In genomic region chr4:41072021-41072777, GRCh38 we compare ENCODE assay signal across 16 cellular contexts.
DNase-seq lines count a peak whose midpoint lies in the region; ATAC-seq and TF ChIP-seq lines count a peak whose summit lies in the region.
"Had no signal": no experiment of that assay in that cellular context is flagged by ENCODE, and none has a peak within 500 bp of the region (broad histone marks: within the 10 kb centered on the region; RNA-seq: fewer than 3 reads in every experiment).

No MANE protein-coding gene starts in this region.

- no peak overlapping the region for H3K18ac ChIP-seq in trophoblast cell (ENCODE audit: low read length)

- no peaks in the 10 kb centered on the region for H3K27me3 ChIP-seq in endodermal cell (ENCODE audit: control insufficient read depth, insufficient read depth, low read length, poor library complexity, severe bottlenecking)
- H3K27me3 ChIP-seq in trophoblast cell (ENCODE audit: insufficient read depth, low read length), result no peaks in the 10 kb centered on the region
- no peaks in the 10 kb centered on the region for H3K27me3 ChIP-seq in GM23248 (replicated peaks; ENCODE audit: insufficient read depth)
- H3K27me3 ChIP-seq: colonic mucosa had no signal

- H4K8ac ChIP-seq in trophoblast cell (ENCODE audit: low read depth, low read length), result no peak overlapping the region

- H3K36me3 ChIP-seq in endodermal cell (ENCODE audit: control insufficient read depth, insufficient read depth, low read length) (no peaks in the 10 kb centered on the region), trophoblast cell (ENCODE audit: control insufficient read depth in 1 of 2, insufficient read depth in 2 of 2, low read length in 2 of 2) (no peaks in the 10 kb centered on the region), GM23248 (ENCODE audit: low read depth) (no peaks in the 10 kb centered on the region)
- H3K36me3 ChIP-seq: colonic mucosa had no signal

- peak overlapping the region; percentile 44 for H2BK120ac ChIP-seq in trophoblast cell (ENCODE audit: insufficient read depth, low read length, poor library complexity)

- H3K4me2 ChIP-seq in trophoblast cell (ENCODE audit: low read length), result no peak overlapping the region
- H3K4me2 ChIP-seq in GM23248 (ENCODE audit: unreplicated experiment), result no peak overlapping the region

- no peak overlapping the region for H3K4ac ChIP-seq in trophoblast cell (ENCODE audit: low read depth, low read length)

- 83 to 86% methylated on average over 6 to 7 of the region's 7 CpGs for WGBS in endodermal cell (ENCODE audit: insufficient coverage in 1 of 2, insufficient read length in 1 of 2), 2 experiments
- WGBS in trophoblast cell (ENCODE audit: extremely low coverage, insufficient coverage, insufficient read length), result no CpG with 5 or more reads among the region's 7 CpGs
- WGBS in GM23248 (ENCODE audit: low coverage in 1 of 2, low lambda C conversion rate in 2 of 2, missing lambda C conversion rate in 2 of 2), 2 experiments, result 87 to 88% methylated on average over 7 of the region's 7 CpGs

- H3K27me3 Mint-ChIP-seq in endodermal cell (ENCODE audit: insufficient read depth), result no peaks in the 10 kb centered on the region

- no peak overlapping the region for H3K23ac ChIP-seq in trophoblast cell (ENCODE audit: low read length)

- no peak overlapping the region for H3K4me3 Mint-ChIP-seq in endodermal cell
- H3K4me3 Mint-ChIP-seq: activated CD4-positive, alpha-beta memory T cell treated with anti-CD3 and anti-CD28 coated beads, Interleukin-2, amount 10 ng/mL, durations not matched to agents 7 days and 5 days; CD14-positive monocyte; T-helper 1 cell treated with Interleukin-12 subunit alpha and Interleukin-12 subunit beta and Interleukin-4 antibody, amounts not matched to agents 30 μg/mL and 1 μg/mL, for 36 hours had no signal

- TF ChIP-seq CTCF in endodermal cell (conservative IDR thresholded peaks at IDR 0.05), result no peak

- ATAC-seq in GM18511 (IDR thresholded peaks at IDR 0.05; ENCODE audit: unreplicated experiment), result peak; percentile 47
- no peak for ATAC-seq in GM19463 (IDR thresholded peaks at IDR 0.05; ENCODE audit: unreplicated experiment)

- H3K9me3 ChIP-seq in endodermal cell (ENCODE audit: control insufficient read depth, low read length), result no peaks in the 10 kb centered on the region
- no peaks in the 10 kb centered on the region for H3K9me3 ChIP-seq in trophoblast cell (ENCODE audit: insufficient read depth, low read depth, low read length)
- H3K9me3 ChIP-seq in GM23248 (ENCODE audit: low read depth), result no peaks in the 10 kb centered on the region
- H3K9me3 ChIP-seq: colonic mucosa had no signal

- H3K4me1 ChIP-seq in endodermal cell (ENCODE audit: control insufficient read depth, insufficient read depth, low read length), result peaks cover 34% of the 10 kb centered on the region
- peaks cover 2 to 8% of the 10 kb centered on the region in 2 experiments for H3K4me1 ChIP-seq in trophoblast cell (ENCODE audit: control insufficient read depth in 1 of 2, insufficient read depth in 2 of 2, low read length in 2 of 2)
- H3K4me1 ChIP-seq in GM23248 (ENCODE audit: insufficient read depth), result peaks cover 6% of the 10 kb centered on the region; the same call in 1 of the 2 replicates
- H3K4me1 ChIP-seq: colonic mucosa had no signal

- no peaks in the 10 kb centered on the region for H3F3A ChIP-seq in GM23248 (ENCODE audit: insufficient read depth)

- H4K91ac ChIP-seq in trophoblast cell (ENCODE audit: low read depth, low read length), result no peak overlapping the region

- no peak overlapping the region for H2AFZ ChIP-seq in trophoblast cell (ENCODE audit: insufficient read depth, low read length, poor library complexity)
- H2AFZ ChIP-seq in GM23248, result no peak overlapping the region
- H2AFZ ChIP-seq: parathyroid adenoma had no signal

- H3K27ac ChIP-seq in endodermal cell (ENCODE audit: low read depth, low read length) (peak overlapping the region; percentile 59), trophoblast cell (ENCODE audit: low read depth, low read length) (peak overlapping the region; percentile 0), GM23248 (no peak overlapping the region)
- H3K27ac ChIP-seq: colonic mucosa, parathyroid adenoma had no signal

- H3K27ac Mint-ChIP-seq in endodermal cell, result peak overlapping the region; percentile 37
- H3K27ac Mint-ChIP-seq: activated CD4-positive, alpha-beta memory T cell treated with anti-CD3 and anti-CD28 coated beads, Interleukin-2, amount 10 ng/mL, durations not matched to agents 7 days and 5 days; CD14-positive monocyte; T-helper 1 cell treated with Interleukin-12 subunit alpha and Interleukin-12 subunit beta and Interleukin-4 antibody, amounts not matched to agents 30 μg/mL and 1 μg/mL, for 36 hours had no signal

- no peak overlapping the region for H2AK5ac ChIP-seq in trophoblast cell (ENCODE audit: low read length)

- DNase-seq in NCI-H146 treated with DMSO at 0.1 percent for 48 hours (lab: John Stamatoyannopoulos, UW; ENCODE audit: unreplicated experiment) (peak; percentile 55), endodermal cell (peak; percentile 57), trophoblast cell (peak in 1 of 2 donors; percentile 9), RKO (ENCODE audit: low spot score) (no peak), activated gamma-delta T cell treated with Interleukin-2 at 50 U/mL for 16 hours (no peak), GM23248 (no peak)
- DNase-seq: activated CD4-positive, alpha-beta memory T cell treated with anti-CD3 and anti-CD28 coated beads, Interleukin-2, amount 10 ng/mL, durations not matched to agents 7 days and 5 days; activated naive CD4-positive, alpha-beta T cell; colonic mucosa; stimulated activated CD4-positive, alpha-beta T cell treated with anti-CD3 and anti-CD28 coated beads, Interleukin-2, amount 100 ng/mL, for 24 hours; stimulated activated naive CD4-positive, alpha-beta T cell had no signal

- H2BK5ac ChIP-seq in trophoblast cell (ENCODE audit: low read depth, low read length, poor library complexity), result no peak overlapping the region

- 0 out of 2 replicates have a peak, but pooled peaks cover 5% of the 10 kb centered on the region for H4K20me1 ChIP-seq in GM23248 (ENCODE audit: insufficient read depth)

- no peaks in the 10 kb centered on the region for H3K79me1 ChIP-seq in trophoblast cell (ENCODE audit: low read length)

- peaks cover 3% of the 10 kb centered on the region for H3K36me3 Mint-ChIP-seq in endodermal cell (ENCODE audit: low read depth)
- H3K36me3 Mint-ChIP-seq: CD14-positive monocyte had no signal

- peaks cover 51% of the 10 kb centered on the region for H3K4me1 Mint-ChIP-seq in endodermal cell
- H3K4me1 Mint-ChIP-seq: activated CD4-positive, alpha-beta memory T cell treated with anti-CD3 and anti-CD28 coated beads, Interleukin-2, amount 10 ng/mL, durations not matched to agents 7 days and 5 days; CD14-positive monocyte had no signal

- in situ Hi-C loops in GM23248 (cut with MboI), result no loop called here

- no peak overlapping the region for H2BK12ac ChIP-seq in trophoblast cell (ENCODE audit: low read length)

- H4K12ac ChIP-seq in trophoblast cell (ENCODE audit: low read depth, low read length), result peak overlapping the region; percentile 69

- no peaks in the 10 kb centered on the region for H3K9me2 ChIP-seq in GM23248 (ENCODE audit: insufficient read depth)

- H3K9ac ChIP-seq in endodermal cell (ENCODE audit: extremely low read depth, low read length, poor library complexity, severe bottlenecking), result no peak overlapping the region
- no peak overlapping the region for H3K9ac ChIP-seq in trophoblast cell (ENCODE audit: low read length)
- no peak overlapping the region for H3K9ac ChIP-seq in GM23248
- H3K9ac ChIP-seq: parathyroid adenoma had no signal

- H3K4me3 ChIP-seq in endodermal cell (ENCODE audit: low read length) (no peak overlapping the region), trophoblast cell (ENCODE audit: low read depth, low read length) (no peak overlapping the region), GM23248 (no peak overlapping the region)
- H3K4me3 ChIP-seq: colonic mucosa had no signal

- no peaks in the 10 kb centered on the region for H3K79me2 ChIP-seq in trophoblast cell (ENCODE audit: control insufficient read depth, insufficient read depth, low read length, poor library complexity)
- H3K79me2 ChIP-seq in GM23248 (ENCODE audit: insufficient read depth), result peaks cover 77% of the 10 kb centered on the region
- H3K79me2 ChIP-seq: parathyroid adenoma had no signal

- no peaks in the 10 kb centered on the region for H3K9me3 Mint-ChIP-seq in endodermal cell
- H3K9me3 Mint-ChIP-seq: activated CD4-positive, alpha-beta memory T cell treated with anti-CD3 and anti-CD28 coated beads, Interleukin-2, amount 10 ng/mL, durations not matched to agents 7 days and 5 days; T-helper 1 cell treated with Interleukin-12 subunit alpha and Interleukin-12 subunit beta and Interleukin-4 antibody, amounts not matched to agents 30 μg/mL and 1 μg/mL, for 36 hours had no signal

- no peak overlapping the region for H3K14ac ChIP-seq in trophoblast cell (ENCODE audit: low read length)

Comparison
In these comparisons a context has a peak if more than half of its experiments do, and no peak if none do; other contexts are left out.
1. DNase-seq: peak in NCI-H146 treated with DMSO at 0.1 percent for 48 hours (single experiment) and endodermal cell (single experiment); none in RKO (single experiment), activated gamma-delta T cell treated with Interleukin-2 at 50 U/mL for 16 hours (single experiment) and GM23248 (single experiment).